In genomic region chr4:121072080-121072835, GRCh38 we compare ENCODE assay signal across 8 cellular contexts. TPM values are rescaled to one million over a fixed set of nuclear protein-coding genes. Genes with fewer than 3 reads are reported as not detected.
A peak's percentile ranks its signal among the peaks of the same experiment; 100 is the strongest.
DNase-seq lines count a peak whose midpoint lies in the region; ATAC-seq lines count a peak whose summit lies in the region.

Gene NDNF (minus strand): TSS chr4:121072535. CDS start chr4:121045837, 26,698 bp downstream.

- H3K4me3 ChIP-seq in esophagus (ENCODE audit: low read depth in 1 of 2, low read length in 2 of 2), result peak within 1 kb of the TSS; percentile 47 to 54
- peak within 1 kb of the TSS; percentile 79 to 83 for H3K4me3 ChIP-seq in muscle layer of colon (ENCODE audit: low read depth in 1 of 2, low read length in 2 of 2)
- H3K4me3 ChIP-seq in subcutaneous abdominal adipose tissue (ENCODE audit: low read depth in 1 of 5, low read length in 5 of 5), result peak within 1 kb of the TSS; percentile 55 to 77 (median 75)

- H3K27me3 ChIP-seq in esophagus (ENCODE audit: control insufficient read depth in 1 of 2, insufficient read depth in 2 of 2, low read length in 2 of 2) (peaks cover 4 to 12% of the 10 kb centered on the region in 2 donors), muscle layer of colon (ENCODE audit: control insufficient read depth in 1 of 2, insufficient read depth in 2 of 2, low read length in 2 of 2) (peaks cover 0 to 5% of the 10 kb centered on the region in 2 donors), subcutaneous abdominal adipose tissue (ENCODE audit: control insufficient read depth in 5 of 5, insufficient read depth in 4 of 5, low read length in 5 of 5) (peaks cover 4 to 22% (median 9%) of the 10 kb centered on the region in 5 donors)

- H3K4me3 Mint-ChIP-seq in IgD-negative memory B cell, result peak within 1 kb of the TSS in 3 of 4 donors; percentile 66 to 88 (median 85)

- peaks cover 59% of the 10 kb centered on the region for H3K27me3 Mint-ChIP-seq in IgD-negative memory B cell

- WGBS in esophagus, 2 donors, result 1% methylated on average over 46 to 70 of the region's 70 CpGs

- H3K9ac ChIP-seq in muscle layer of colon (ENCODE audit: low read length), result peak within 1 kb of the TSS; percentile 40
- H3K9ac ChIP-seq in subcutaneous abdominal adipose tissue (ENCODE audit: low read length in 5 of 5), result peak within 1 kb of the TSS in 3 of 5 donors; percentile 51 to 72 (median 56)

- ATAC-seq in GM18858 (IDR thresholded peaks at IDR 0.05; ENCODE audit: unreplicated experiment), result no peak

- H3K36me3 ChIP-seq in esophagus (ENCODE audit: control insufficient read depth in 2 of 2, insufficient read depth in 2 of 2, low read length in 1 of 2) (no peaks in the 10 kb centered on the region), muscle layer of colon (ENCODE audit: insufficient read depth, low read length) (no peaks in the 10 kb centered on the region), subcutaneous abdominal adipose tissue (ENCODE audit: control insufficient read depth in 5 of 5, insufficient read depth in 5 of 5, low read length in 5 of 5) (no peaks in the 10 kb centered on the region)

- peaks cover 0 to 7% (median 2%) of the 10 kb centered on the region in 3 donors for H3K4me1 Mint-ChIP-seq in IgD-negative memory B cell

- peaks cover 5 to 7% of the 10 kb centered on the region in 2 donors for H3K4me1 ChIP-seq in esophagus (ENCODE audit: control insufficient read depth in 2 of 2, insufficient read depth in 2 of 2, low read length in 1 of 2)
- H3K4me1 ChIP-seq in muscle layer of colon (ENCODE audit: insufficient read depth, low read length), result peaks cover 11% of the 10 kb centered on the region
- peaks cover 0 to 28% (median 25%) of the 10 kb centered on the region in 5 donors for H3K4me1 ChIP-seq in subcutaneous abdominal adipose tissue (ENCODE audit: control insufficient read depth in 5 of 5, insufficient read depth in 5 of 5, low read length in 5 of 5)

- H3K27ac Mint-ChIP-seq in IgD-negative memory B cell, result no peak within 1 kb of the TSS

- H3K9me3 Mint-ChIP-seq in IgD-negative memory B cell, result peaks cover 0 to 3% (median 3%) of the 10 kb centered on the region in 3 donors

- DNase-seq in GM03348 (ENCODE audit: low spot score) (peak; percentile 73), HuH-7.5 (ENCODE audit: low spot score) (no peak)
- DNase-seq in activated CD8-positive, alpha-beta memory T cell treated with anti-CD3 and anti-CD28 coated beads for 24 hours, result peak; percentile 78

- H3K9me3 ChIP-seq in esophagus (ENCODE audit: control insufficient read depth in 2 of 2, insufficient read depth in 1 of 2, low read depth in 1 of 2, low read length in 1 of 2) (no peaks in the 10 kb centered on the region), muscle layer of colon (ENCODE audit: low read length) (no peaks in the 10 kb centered on the region), subcutaneous abdominal adipose tissue (ENCODE audit: control insufficient read depth in 5 of 5, low read length in 5 of 5) (no peaks in the 10 kb centered on the region)

- H3K27ac ChIP-seq in esophagus (ENCODE audit: low read depth in 2 of 2, low read length in 1 of 2) (peak within 1 kb of the TSS; percentile 57 to 61), muscle layer of colon (ENCODE audit: low read depth, low read length) (peak within 1 kb of the TSS; percentile 53), subcutaneous abdominal adipose tissue (ENCODE audit: low read depth, low read length) (peak within 1 kb of the TSS; percentile 67)

- no peaks in the 10 kb centered on the region for H3K36me3 Mint-ChIP-seq in IgD-negative memory B cell

RNA-seq across cellular contexts. Expression of gene NDNF, which starts in this region (rescaled TPM):
- polyA plus RNA-seq in IgD-negative memory B cell (not detected), esophagus (1 to 10 TPM in 1 of 2 donors, under 1 TPM in 1; 0.29 to 1.1 TPM)
